In the genomic region with DNA sequence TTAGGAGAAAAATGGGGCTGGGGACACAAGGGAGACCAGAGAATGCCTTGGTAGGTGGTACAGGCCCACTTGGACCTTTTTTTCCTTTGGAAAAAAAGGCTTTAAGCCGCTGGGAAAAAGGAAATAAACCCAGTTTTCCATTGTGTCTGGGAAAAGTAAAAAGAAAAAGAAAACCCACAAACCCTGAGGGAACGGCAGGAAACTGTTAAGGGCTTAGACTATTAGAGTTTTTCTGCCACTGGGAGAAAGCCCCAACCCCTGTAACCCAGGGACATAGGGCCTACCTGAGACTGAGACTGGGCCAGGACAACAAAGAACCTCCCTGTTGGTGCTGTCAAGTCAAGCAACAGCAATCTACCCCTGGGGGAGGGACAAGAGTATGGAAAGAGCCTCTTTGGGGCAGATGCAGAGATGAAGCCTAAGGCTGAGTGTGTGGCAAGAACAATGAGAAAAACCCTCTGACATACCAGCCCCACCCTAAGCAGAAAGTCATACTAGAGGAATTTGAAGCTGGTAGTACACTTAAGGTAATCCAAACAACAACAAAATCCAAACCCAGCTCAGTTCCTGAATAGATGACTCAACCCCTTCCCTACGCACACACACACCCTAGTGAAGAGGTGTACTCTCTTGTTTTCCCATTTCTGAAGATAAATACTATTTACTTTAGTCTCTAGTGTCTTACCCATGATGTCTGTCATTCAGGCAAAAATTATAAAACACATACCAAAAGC, we compare ENCODE assay signal across 10 cellular contexts. TPM values are rescaled to one million over a fixed set of nuclear protein-coding genes. Genes with fewer than 3 reads are reported as not detected.
DNase-seq lines count a peak whose midpoint lies in the region; ATAC-seq, FAIRE-seq and TF ChIP-seq lines count a peak whose summit lies in the region.
"Had no signal": no experiment of that assay in that cellular context is flagged by ENCODE, and none has a peak within 500 bp of the region (broad histone marks: within the 10 kb centered on the region; RNA-seq: fewer than 3 reads in every experiment).

No MANE protein-coding gene starts in this region.

- FAIRE-seq in keratinocyte (lab: Jason Lieb, UNC), result peak; percentile 89

- H3K9me3 Mint-ChIP-seq in T-helper 2 cell treated with Interferon-gamma antibody and Interleukin-4, amounts not matched to agents 5 μg/mL and 100 μg/mL, for 36 hours, result no peaks in the 10 kb centered on the region

- dilution Hi-C loops in keratinocyte (cut with MboI; ENCODE audit: extremely low pct_ligation_motif_present, low sequenced_read_pairs), result no loop called here

- peak overlapping the region; percentile 62 for H2AFZ ChIP-seq in keratinocyte (ENCODE audit: control insufficient read depth, low read length)

- peaks cover 19% of the 10 kb centered on the region for H3K79me2 ChIP-seq in keratinocyte (ENCODE audit: control insufficient read depth, insufficient read depth, low read length)

- no peaks in the 10 kb centered on the region for H4K20me1 ChIP-seq in keratinocyte (ENCODE audit: control insufficient read depth, extremely low read depth, insufficient read depth, low read length)

- H3K4me1 ChIP-seq in keratinocyte (ENCODE audit: control insufficient read depth, extremely low read depth, insufficient read depth, low read length), result peaks cover 29% of the 10 kb centered on the region

- peak overlapping the region; percentile 99 for H3K27ac ChIP-seq in keratinocyte (ENCODE audit: control insufficient read depth, insufficient read depth, low read length)

- H3K9me3 ChIP-seq in keratinocyte (ENCODE audit: control insufficient read depth, low read depth, low read length), result no peaks in the 10 kb centered on the region

- TF ChIP-seq CTCF in keratinocyte (optimal IDR thresholded peaks at IDR 0.05 in 1 of 3, IDR thresholded peaks at IDR 0.05 in 1 of 3, conservative IDR thresholded peaks at IDR 0.05 in 1 of 3; ENCODE audit: extremely low read depth in 1 of 3, insufficient read depth in 2 of 3, low read length in 3 of 3), result no peak

- peaks cover 12% of the 10 kb centered on the region for H3K4me1 Mint-ChIP-seq in T-helper 2 cell treated with Interferon-gamma antibody and Interleukin-4, amounts not matched to agents 5 μg/mL and 100 μg/mL, for 36 hours (ENCODE audit: low read depth)

- H3K4me3 Mint-ChIP-seq in T-helper 2 cell treated with Interferon-gamma antibody and Interleukin-4, amounts not matched to agents 5 μg/mL and 100 μg/mL, for 36 hours, result no peak overlapping the region
- H3K4me3 Mint-ChIP-seq: CD4-positive, CD25-positive, alpha-beta regulatory T cell; naive B cell had no signal

- H3K27me3 Mint-ChIP-seq in T-helper 2 cell treated with Interferon-gamma antibody and Interleukin-4, amounts not matched to agents 5 μg/mL and 100 μg/mL, for 36 hours (ENCODE audit: low read depth), result no peaks in the 10 kb centered on the region
- H3K27me3 Mint-ChIP-seq: CD4-positive, CD25-positive, alpha-beta regulatory T cell; naive B cell had no signal

- H3K27me3 ChIP-seq in keratinocyte (ENCODE audit: control insufficient read depth, extremely low read depth, insufficient read depth, low read length), result no peaks in the 10 kb centered on the region

- DNase-seq in left cardiac atrium (no peak), left ventricle myocardium superior (no peak), amniotic stem cell (lab: John Stamatoyannopoulos, UW) (peak; percentile 68), keratinocyte (ENCODE audit: low read depth, low spot score) (peak; percentile 92), NCI-H510A (lab: John Stamatoyannopoulos, UW) (no peak)
- DNase-seq in T-helper 2 cell treated with Interferon-gamma antibody and Interleukin-4, amounts not matched to agents 5 μg/mL and 100 μg/mL, for 36 hours (ENCODE audit: low spot score), result no peak
- DNase-seq: CD4-positive, CD25-positive, alpha-beta regulatory T cell; naive B cell had no signal

- H3K4me2 ChIP-seq in keratinocyte (ENCODE audit: control insufficient read depth, extremely low read depth, insufficient read depth, low read depth, low read length), result peak overlapping the region; percentile 88

- ATAC-seq in left cardiac atrium, result peak; percentile 47 to 95
- ATAC-seq in left ventricle myocardium superior, result no peak
- ATAC-seq in HG03025 (IDR thresholded peaks at IDR 0.05; ENCODE audit: low FRiP score, unreplicated experiment), result no peak
- no peak for ATAC-seq in HG03342 (IDR thresholded peaks at IDR 0.05; ENCODE audit: unreplicated experiment)

- peaks cover 44% of the 10 kb centered on the region for H3K36me3 Mint-ChIP-seq in T-helper 2 cell treated with Interferon-gamma antibody and Interleukin-4, amounts not matched to agents 5 μg/mL and 100 μg/mL, for 36 hours (ENCODE audit: low read depth)

- intact Hi-C loops in left cardiac atrium (cut with DNase I) (no loop called here), left ventricle myocardium superior (cut with micrococcal nuclease) (no loop called here)

- H3K9ac ChIP-seq in keratinocyte (ENCODE audit: control insufficient read depth, extremely low read depth, insufficient read depth, low read length), result peak overlapping the region; percentile 84

- H3K4me3 ChIP-seq in keratinocyte (ENCODE audit: control insufficient read depth in 2 of 3, extremely low read depth in 1 of 3, insufficient read depth in 2 of 3, low read depth in 1 of 3, low read length in 3 of 3), result peak overlapping the region in 2 of 3 experiments; percentile 29 to 47

- H3K9me1 ChIP-seq in keratinocyte (ENCODE audit: control insufficient read depth, extremely low read depth, insufficient read depth, low read length), result no peaks in the 10 kb centered on the region

- peaks cover 0 to 4% of the 10 kb centered on the region in 2 experiments for H3K36me3 ChIP-seq in keratinocyte (ENCODE audit: control insufficient read depth in 2 of 2, extremely low read depth in 1 of 2, insufficient read depth in 2 of 2, low read length in 2 of 2)

- H3K27ac Mint-ChIP-seq in T-helper 2 cell treated with Interferon-gamma antibody and Interleukin-4, amounts not matched to agents 5 μg/mL and 100 μg/mL, for 36 hours, result no peak overlapping the region

RNA-seq across cellular contexts. Expression of a gene that starts 22.8 kb away (rescaled TPM):
- 10 to 100 TPM; 23.2 to 26.0 TPM for total RNA-seq in left cardiac atrium
- 25.9 TPM for total RNA-seq in left ventricle myocardium superior
- polyA plus RNA-seq in keratinocyte, result 37.3 to 44.1 TPM (median 37.4 TPM) in 3 replicates
- polyA plus RNA-seq in keratinocyte (2011; ENCODE audit: low read depth), result 23.9 TPM
- polyA plus RNA-seq in keratinocyte (2011; cell fraction: cytosol; rRNA removed), result 21.7 and 37.3 TPM in 2 replicates
- 27.8 and 34.2 TPM in 2 replicates for polyA plus RNA-seq in keratinocyte (2011; cell fraction: nucleus; rRNA removed)
- 18.9 and 24.5 TPM in 2 replicates for polyA plus RNA-seq in keratinocyte (2012; ENCODE audit: low replicate concordance)
- polyA minus RNA-seq in keratinocyte, result 21.4 to 36.6 TPM (median 32.6 TPM) in 3 replicates
- 24.7 TPM for polyA minus RNA-seq in keratinocyte (2011; cell fraction: cytosol; rRNA and poly(A)+ RNA removed)
- 13.6 and 21.2 TPM in 2 replicates for polyA minus RNA-seq in keratinocyte (2011; cell fraction: nucleus; rRNA and poly(A)+ RNA removed)

RNA-seq across cellular contexts. Expression of a gene that starts 56.1 kb away (rescaled TPM):
- total RNA-seq in left cardiac atrium, result not detected
- total RNA-seq in left ventricle myocardium superior, result not detected
- not detected in 3 replicates for polyA plus RNA-seq in keratinocyte
- not detected for polyA plus RNA-seq in keratinocyte (2011; ENCODE audit: low read depth)
- polyA plus RNA-seq in keratinocyte (2011; cell fraction: cytosol; rRNA removed), result not detected in 2 replicates
- not detected in 2 replicates for polyA plus RNA-seq in keratinocyte (2011; cell fraction: nucleus; rRNA removed)
- not detected in 2 replicates for polyA plus RNA-seq in keratinocyte (2012; ENCODE audit: low replicate concordance)
- polyA minus RNA-seq in keratinocyte, result not detected in 3 replicates
- not detected for polyA minus RNA-seq in keratinocyte (2011; cell fraction: cytosol; rRNA and poly(A)+ RNA removed)
- not detected in 2 replicates for polyA minus RNA-seq in keratinocyte (2011; cell fraction: nucleus; rRNA and poly(A)+ RNA removed)
- total RNA-seq: CD4-positive, CD25-positive, alpha-beta regulatory T cell had no signal
- polyA plus RNA-seq: CD4-positive, CD25-positive, alpha-beta regulatory T cell had no signal

Comparison
In these comparisons a context has a peak if more than half of its experiments do, and no peak if none do; other contexts are left out.
1. ATAC-seq: peak in left cardiac atrium (2 of 2); none in left ventricle myocardium superior (single experiment), HG03025 (single experiment) and HG03342 (single experiment).
2. DNase-seq: peak in amniotic stem cell (single experiment) and keratinocyte (single experiment); none in left cardiac atrium (single experiment), left ventricle myocardium superior (single experiment), NCI-H510A (single experiment) and T-helper 2 cell treated with Interferon-gamma antibody and Interleukin-4, amounts not matched to agents 5 μg/mL and 100 μg/mL, for 36 hours (single experiment).